In the genomic region with DNA sequence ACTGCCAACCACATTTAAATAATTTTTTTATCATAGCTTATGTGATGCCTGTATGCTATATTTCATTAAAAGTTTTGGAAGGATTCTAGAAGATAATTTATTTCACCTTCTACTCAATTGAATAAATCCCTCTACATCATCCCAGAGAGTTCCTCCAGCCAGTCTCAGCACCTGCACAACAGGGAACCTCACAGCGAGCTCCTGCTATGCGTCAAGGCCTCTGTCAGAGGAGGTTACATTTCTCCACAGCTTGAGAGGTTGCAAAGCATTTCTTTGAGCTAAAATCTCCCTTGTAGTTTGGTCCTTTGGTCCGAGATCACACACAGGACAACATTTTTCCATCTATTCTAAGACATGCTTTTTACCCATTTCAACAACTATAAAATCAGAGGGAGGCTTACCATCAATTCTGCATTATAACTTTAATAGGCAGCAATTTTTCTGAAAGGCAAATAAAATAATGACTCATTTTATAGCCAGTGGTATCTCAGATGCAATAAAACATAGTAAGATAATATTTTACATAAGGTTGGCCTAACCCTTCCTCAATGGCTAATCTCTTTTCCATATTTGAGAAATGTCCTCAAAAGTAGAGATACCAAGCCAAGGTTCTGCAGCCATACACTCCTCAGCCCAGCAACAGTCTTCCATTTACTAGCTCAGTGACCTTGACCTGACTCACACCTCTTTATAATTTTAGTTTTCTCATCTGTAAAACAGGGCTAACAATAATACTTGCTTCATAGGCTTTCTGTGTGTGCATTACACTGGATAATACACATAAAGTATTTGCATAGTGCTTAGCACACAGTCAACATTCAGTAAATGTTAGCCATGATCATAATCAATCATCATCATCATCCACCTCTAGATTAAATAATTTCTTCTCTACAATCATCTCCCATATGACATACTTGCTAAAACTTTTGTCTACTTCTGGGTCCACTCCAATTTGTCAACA, we compare ENCODE assay signal across 17 cellular contexts.
"Had no signal": no experiment of that assay in that cellular context is flagged by ENCODE, and none has a peak within 500 bp of the region (broad histone marks: within the 10 kb centered on the region; RNA-seq: fewer than 3 reads in every experiment).

No MANE protein-coding gene starts in this region.

- H3K9me3 Mint-ChIP-seq: activated T-cell treated with anti-CD3 and anti-CD28 coated beads, Interleukin-2, amount 50 U/mL, for 72 hours; central memory CD8-positive, alpha-beta T cell; neural crest cell had no signal

- ATAC-seq: activated T-cell treated with anti-CD3 and anti-CD28 coated beads, Interleukin-2, amount 50 U/mL, for 72 hours; left lung; stimulated activated naive CD8-positive, alpha-beta T cell treated with anti-CD3 and anti-CD28 coated beads, Interleukin-15, Interleukin-2, amounts not matched to agents 100 U/mL and 50 U/mL, for 24 hours had no signal

- H3K4me2 ChIP-seq: hepatocyte had no signal

- H3K9me3 ChIP-seq: ascending aorta, esophagus squamous epithelium, left lung, tibial artery had no signal

- H2AFZ ChIP-seq: hepatocyte had no signal

- H3K27me3 ChIP-seq: ascending aorta, esophagus squamous epithelium, hepatocyte, left lung, tibial artery had no signal

- FAIRE-seq: keratinocyte had no signal

- DNase-seq: activated CD4-positive, CD25-positive, alpha-beta regulatory T cell treated with anti-CD3 and anti-CD28 coated beads, Interleukin-2, amount 50 U/mL, for 72 hours; activated effector memory CD4-positive, alpha-beta T cell treated with anti-CD3 and anti-CD28 coated beads, Interleukin-2, amount 50 U/mL, for 16 hours; activated naive CD4-positive, alpha-beta T cell treated with anti-CD3 and anti-CD28 coated beads, Interleukin-2, amount 50 U/mL, for 16 hours; activated T-cell treated with anti-CD3 and anti-CD28 coated beads, Interleukin-2, amount 50 U/mL, for 72 hours; effector CD8-positive, alpha-beta T cell; esophagus squamous epithelium; left lung; mammary epithelial cell; stimulated activated CD4-positive, alpha-beta T cell treated with anti-CD3 and anti-CD28 coated beads, Interleukin-2, amount 100 ng/mL, for 24 hours; stimulated activated naive CD8-positive, alpha-beta T cell treated with anti-CD3 and anti-CD28 coated beads, Interleukin-15, Interleukin-2, amounts not matched to agents 100 U/mL and 50 U/mL, for 24 hours; substantia nigra; tibial artery had no signal

- H3K27ac Mint-ChIP-seq: activated T-cell treated with anti-CD3 and anti-CD28 coated beads, Interleukin-2, amount 50 U/mL, for 72 hours had no signal

- H3K4me3 ChIP-seq: ascending aorta, esophagus squamous epithelium, hepatocyte, left lung, tibial artery had no signal

- H3K4me1 Mint-ChIP-seq: central memory CD8-positive, alpha-beta T cell had no signal

- H3K36me3 ChIP-seq: ascending aorta, esophagus squamous epithelium, left lung, tibial artery had no signal

- H3K4me3 Mint-ChIP-seq: activated T-cell treated with anti-CD3 and anti-CD28 coated beads, Interleukin-2, amount 50 U/mL, for 72 hours; central memory CD8-positive, alpha-beta T cell; neural crest cell had no signal

- H3K27ac ChIP-seq: ascending aorta, esophagus squamous epithelium, hepatocyte, tibial artery had no signal
